11 cellular contexts compared by ENCODE assay signal in the genomic region with DNA sequence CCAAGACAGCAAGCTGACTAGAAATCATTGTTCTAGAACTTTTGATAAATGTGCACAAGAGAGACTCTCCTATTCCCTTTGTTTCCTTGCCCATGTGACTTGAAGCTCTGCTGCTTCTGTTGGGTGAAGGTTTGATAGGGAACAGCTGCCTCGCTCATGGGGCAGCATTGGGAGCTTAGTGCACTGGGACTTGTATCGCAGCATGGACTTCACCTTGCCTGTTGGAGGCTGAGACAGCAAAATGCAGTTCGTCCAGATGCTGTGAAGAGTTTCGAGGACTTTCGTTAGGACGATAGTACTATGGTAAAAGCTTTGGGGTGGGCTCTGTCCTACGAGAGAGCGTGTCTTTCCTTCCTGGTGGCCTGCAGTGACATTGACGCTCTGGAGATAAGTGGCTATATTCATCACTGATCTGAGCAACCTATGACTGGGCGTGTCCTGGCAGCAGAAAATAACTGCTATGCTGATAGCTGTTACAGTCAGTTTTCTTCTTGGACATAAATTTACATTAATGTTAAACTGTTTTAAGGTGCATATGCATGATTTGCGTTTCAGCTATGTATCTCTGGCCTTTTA.
"Had no signal": no experiment of that assay in that cellular context is flagged by ENCODE, and none has a peak within 500 bp of the region (broad histone marks: within the 10 kb centered on the region; RNA-seq: fewer than 3 reads in every experiment).

No MANE protein-coding gene starts in this region.

- DNase-seq: activated CD4-positive, alpha-beta T cell treated with anti-CD3 and anti-CD28 coated beads, Interleukin-2, amount 50 U/mL, for 1 hour; activated effector memory CD4-positive, alpha-beta T cell treated with Interleukin-2 at 50 U/mL for 16 hours; activated T-cell treated with anti-CD3 and anti-CD28 coated beads for 4 hours; amniotic stem cell; brain microvascular endothelial cell; cerebellar nuclear complex; ovary; transverse colon had no signal

- H3K4me3 Mint-ChIP-seq: memory B cell had no signal

- H3K9me3 ChIP-seq: ovary, transverse colon had no signal

- H3K9me3 Mint-ChIP-seq: activated naive CD4-positive, alpha-beta T cell treated with anti-CD3 and anti-CD28 coated beads, Interleukin-2, amount 50 U/mL, for 72 hours; memory B cell had no signal

- H3K36me3 Mint-ChIP-seq: activated naive CD4-positive, alpha-beta T cell treated with anti-CD3 and anti-CD28 coated beads, Interleukin-2, amount 50 U/mL, for 72 hours; memory B cell had no signal

- H3K27ac Mint-ChIP-seq: memory B cell had no signal

- H3K36me3 ChIP-seq: brain microvascular endothelial cell, ovary, transverse colon had no signal

- H3K4me3 ChIP-seq: ovary, skin epidermis, transverse colon had no signal

- H3K27ac ChIP-seq: brain microvascular endothelial cell, ovary, skin epidermis, transverse colon had no signal

- H3K27me3 ChIP-seq: brain microvascular endothelial cell, ovary had no signal
